ENCODE assay signal across 8 cellular contexts in the genomic region with DNA sequence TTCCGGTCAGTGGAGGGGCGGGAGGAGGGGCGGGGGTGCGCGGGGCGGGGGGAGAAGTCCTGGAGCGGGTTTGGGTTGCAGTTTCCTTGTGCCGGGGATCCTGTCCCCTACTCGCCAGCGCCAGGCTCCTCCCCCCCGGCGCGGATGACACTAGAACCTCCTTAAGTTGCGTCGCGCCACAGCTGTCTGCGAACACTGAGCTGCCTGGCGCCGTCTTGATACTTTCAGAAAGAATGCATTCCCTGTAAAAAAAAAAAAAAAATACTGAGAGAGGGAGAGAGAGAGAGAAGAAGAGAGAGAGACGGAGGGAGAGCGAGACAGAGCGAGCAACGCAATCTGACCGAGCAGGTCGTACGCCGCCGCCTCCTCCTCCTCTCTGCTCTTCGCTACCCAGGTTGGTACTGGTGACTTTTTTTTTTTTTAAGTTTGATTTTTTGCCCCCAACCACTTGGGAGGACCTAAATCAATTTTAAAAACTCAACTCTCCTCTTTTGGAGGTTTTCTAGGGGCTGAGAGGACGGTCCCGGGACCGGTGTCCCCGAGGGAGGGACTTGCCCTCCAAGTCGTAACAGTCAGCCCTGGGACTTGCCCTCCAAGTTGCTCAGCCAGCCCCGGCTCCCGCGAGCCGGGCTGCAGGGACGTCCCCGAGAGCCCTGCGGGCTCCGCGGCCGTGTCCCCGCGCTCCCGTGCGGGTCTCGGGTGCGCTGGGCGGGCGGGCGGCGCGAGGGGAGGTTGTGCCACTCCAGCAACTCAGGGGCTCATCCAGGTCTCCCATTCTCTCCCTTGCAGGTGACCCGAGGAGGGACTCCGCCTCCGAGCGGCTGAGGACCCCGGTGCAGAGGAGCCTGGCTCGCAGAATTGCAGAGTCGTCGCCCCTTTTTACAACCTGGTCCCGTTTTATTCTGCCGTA. TPM values are rescaled to one million over a fixed set of nuclear protein-coding genes. Genes with fewer than 3 reads are reported as not detected.
DNase-seq lines count a peak whose midpoint lies in the region; ATAC-seq and TF ChIP-seq lines count a peak whose summit lies in the region.

A gene (plus strand): TSS at position 191 of the 910 bp plus-strand sequence. CDS start 968 bp downstream, outside the sequence.

- peaks cover 50% of the 10 kb centered on the region for H3K36me3 Mint-ChIP-seq in CD4-positive, alpha-beta T cell (ENCODE audit: low read depth)
- H3K36me3 Mint-ChIP-seq in osteocyte (ENCODE audit: unreplicated experiment): no peaks in the 10 kb centered on the region

- CTCF ChIA-PET in CD4-positive, alpha-beta T cell (lab: Charles Lee): interaction anchor here (0.6 to 0.9 kb wide), 3 partner anchors 129 to 1419 kb away, joined by 3 read pairs; no protein-coding TSS in a partner anchor

- peak within 1 kb of the TSS; percentile 99 for H3K4me3 Mint-ChIP-seq in CD4-positive, alpha-beta T cell
- peak within 1 kb of the TSS; percentile 69 for H3K4me3 Mint-ChIP-seq in osteocyte (ENCODE audit: unreplicated experiment)

- peaks cover 34% of the 10 kb centered on the region for H3K27me3 ChIP-seq in CD4-positive, alpha-beta T cell (ENCODE audit: control insufficient read depth, insufficient read depth, low read length)

- H3K27me3 Mint-ChIP-seq in CD4-positive, alpha-beta T cell: peaks cover 31% of the 10 kb centered on the region
- peaks cover 71% of the 10 kb centered on the region for H3K27me3 Mint-ChIP-seq in osteocyte (ENCODE audit: unreplicated experiment)

- H3K27ac Mint-ChIP-seq in CD4-positive, alpha-beta T cell: peak within 1 kb of the TSS; percentile 97
- no peak within 1 kb of the TSS for H3K27ac Mint-ChIP-seq in osteocyte (ENCODE audit: unreplicated experiment)

- POLR2A ChIA-PET in CD4-positive, alpha-beta T cell (lab: Charles Lee): interaction anchor here (0.6 to 2.7 kb wide), 8 partner anchors 9 to 1043 kb away, joined by 3 to 27 read pairs (median 4); no protein-coding TSS in a partner anchor

- no peaks in the 10 kb centered on the region for H3K9me3 ChIP-seq in CD4-positive, alpha-beta T cell (ENCODE audit: control insufficient read depth, low read length)
- no peaks in the 10 kb centered on the region for H3K9me3 ChIP-seq in KOPT-K1 (ENCODE audit: insufficient read depth, low read length, poor library complexity, severe bottlenecking)

- peak; percentile 62 to 86 (median 77) for DNase-seq in CD4-positive, alpha-beta T cell
- DNase-seq in activated T-cell treated with anti-CD3 and anti-CD28 coated beads for 1 hour (ENCODE audit: low read depth): peak; percentile 76
- peak; percentile 29 for DNase-seq in fibroblast of gingiva (ENCODE audit: low read depth)
- DNase-seq in osteocyte (ENCODE audit: extremely low spot score, unreplicated experiment): no peak
- no peak for DNase-seq in NCI-H2171 treated with DMSO at 0.1 percent for 48 hours (lab: John Stamatoyannopoulos, UW)
- no peak for DNase-seq in NCI-H1105 treated with DMSO at 0.1 percent for 48 hours (lab: John Stamatoyannopoulos, UW)

- ATAC-seq in CD4-positive, alpha-beta T cell (ENCODE audit: poor library complexity): peak; percentile 65
- peak; percentile 41 for ATAC-seq in GM21447 (IDR thresholded peaks at IDR 0.05; ENCODE audit: unreplicated experiment)

- H3K9me3 Mint-ChIP-seq in CD4-positive, alpha-beta T cell: no peaks in the 10 kb centered on the region
- H3K9me3 Mint-ChIP-seq in osteocyte (ENCODE audit: unreplicated experiment): no peaks in the 10 kb centered on the region

- intact Hi-C loops in CD4-positive, alpha-beta T cell (cut with DNase I, micrococcal nuclease): loop anchor here (5.0 to 10.0 kb wide), 14 partner anchors 83 to 1153 kb away; a partner anchor contains a TSS

- peaks cover 56% of the 10 kb centered on the region for H3K4me1 Mint-ChIP-seq in CD4-positive, alpha-beta T cell (ENCODE audit: low read depth)
- H3K4me1 Mint-ChIP-seq in osteocyte (ENCODE audit: unreplicated experiment): peaks cover 30% of the 10 kb centered on the region

- no peak for TF ChIP-seq CTCF in CD4-positive, alpha-beta T cell (IDR thresholded peaks at IDR 0.05)
- no peak for TF ChIP-seq CTCF in osteocyte (IDR thresholded peaks at IDR 0.05)

- peaks cover 42% of the 10 kb centered on the region for H3K36me3 ChIP-seq in KOPT-K1 (ENCODE audit: insufficient read depth, low read length)

- peak within 1 kb of the TSS; percentile 76 for H3K27ac ChIP-seq in CD4-positive, alpha-beta T cell (ENCODE audit: low read depth, low read length)
- H3K27ac ChIP-seq in KOPT-K1 (ENCODE audit: low read depth, low read length, poor library complexity, severe bottlenecking): peak within 1 kb of the TSS; percentile 93

RNA-seq across cellular contexts. Expression of the gene that starts here (rescaled TPM):
- total RNA-seq in CD4-positive, alpha-beta T cell: 100 to 1,000 TPM; 128 to 141 TPM
- not detected in 2 replicates for total RNA-seq in osteocyte

Comparison
In these comparisons a context has a peak if more than half of its experiments do, and no peak if none do; other contexts are left out.
1. RNA of the gene that starts here (total RNA-seq): 128 to 141 TPM in CD4-positive, alpha-beta T cell; not detected in osteocyte; every median in the first group is over 100 times any median in the second.
2. DNase-seq: peak in CD4-positive, alpha-beta T cell (10 of 10), activated T-cell treated with anti-CD3 and anti-CD28 coated beads for 1 hour (single experiment) and fibroblast of gingiva (single experiment); none in osteocyte (single experiment), NCI-H2171 treated with DMSO at 0.1 percent for 48 hours (single experiment) and NCI-H1105 treated with DMSO at 0.1 percent for 48 hours (single experiment).